1 cellular context compared by ENCODE assay signal in the genomic region with DNA sequence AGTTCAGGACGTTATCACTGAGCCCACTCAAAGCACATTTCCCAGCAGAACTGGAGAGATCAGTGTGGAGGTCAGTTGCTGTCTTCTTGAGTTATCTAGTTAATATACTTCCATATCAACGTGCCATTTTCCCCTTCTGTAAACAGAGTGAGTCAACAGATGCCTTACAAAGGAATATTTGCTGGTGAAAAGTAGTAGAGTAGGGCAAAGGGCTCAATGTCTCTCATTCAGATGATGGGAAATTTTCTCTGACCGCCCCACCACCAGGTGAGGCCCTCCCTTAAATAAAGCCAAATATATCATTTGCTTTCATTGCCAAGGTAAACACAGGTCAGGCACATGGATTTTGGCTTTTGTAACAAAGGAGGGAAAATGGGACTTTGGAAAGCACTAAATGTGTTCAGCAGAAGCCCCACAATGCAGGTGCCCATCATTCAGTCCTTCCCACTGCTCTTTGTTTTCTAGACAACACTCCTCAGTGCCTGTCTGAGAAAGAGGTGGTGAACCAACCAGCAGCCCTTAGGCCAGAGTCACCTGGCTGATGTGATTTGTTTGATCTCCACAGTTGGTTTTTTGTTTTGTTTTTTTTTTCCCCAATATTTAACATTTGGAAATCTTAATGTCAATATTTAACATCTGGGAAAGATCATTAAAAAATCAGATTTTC.
TF ChIP-seq lines count a peak whose summit lies in the region.

No MANE protein-coding gene starts in this region.

TF ChIP-seq in IMR-90, 13 proteins besides CTCF, POLR2A, EP300 and RAD21 (continued from another document):
- TF ChIP-seq CHD1 (IDR thresholded peaks at IDR 0.05; ENCODE audit: low read depth, low read length) = no peak
- no peak for TF ChIP-seq MXI1 (IDR thresholded peaks at IDR 0.05; ENCODE audit: borderline replicate concordance, low read depth, low read length)
- TF ChIP-seq NFE2L2 (IDR thresholded peaks at IDR 0.05; ENCODE audit: low read depth, low read length) = no peak
- no peak for TF ChIP-seq MAZ (IDR thresholded peaks at IDR 0.05; ENCODE audit: borderline replicate concordance, low read depth, low read length)
- no peak for TF ChIP-seq RCOR1 (IDR thresholded peaks at IDR 0.05; ENCODE audit: insufficient replicate concordance, low read length)
